Comparison of ENCODE assay signal across 13 cellular contexts in genomic region chr12:70255311-70255710, GRCh38. TPM values are rescaled to one million over a fixed set of nuclear protein-coding genes. Genes with fewer than 3 reads are reported as not detected.
DNase-seq lines count a peak whose midpoint lies in the region; ATAC-seq and TF ChIP-seq lines count a peak whose summit lies in the region.
"Had no signal": no experiment of that assay in that cellular context is flagged by ENCODE, and none has a peak within 500 bp of the region (broad histone marks: within the 10 kb centered on the region; RNA-seq: fewer than 3 reads in every experiment).

No MANE protein-coding gene starts in this region.

- POLR2A ChIA-PET in RWPE1 (lab: Yijun Ruan, JAX; ENCODE audit: low non-redundant PET): no interaction called here

- CTCF ChIA-PET in RWPE1 (lab: Yijun Ruan, JAX): no interaction called here

- no peak overlapping the region for H3K4me3 ChIP-seq in fibroblast of mammary gland (ENCODE audit: control insufficient read depth, low read depth, low read length)
- H3K4me3 ChIP-seq in rectal smooth muscle tissue (ENCODE audit: low read length): no peak overlapping the region
- H3K4me3 ChIP-seq in upper lobe of left lung: no peak overlapping the region
- H3K4me3 ChIP-seq: dorsolateral prefrontal cortex, heart right ventricle had no signal

- WGBS in upper lobe of left lung, 2 donors: 62 to 64% methylated on average over 3 of the region's 3 CpGs

- TF ChIP-seq CTCF in fibroblast of mammary gland (conservative IDR thresholded peaks at IDR 0.05; ENCODE audit: control insufficient read depth, insufficient read depth, low read depth, low read length): no peak
- no peak for TF ChIP-seq CTCF in upper lobe of left lung (IDR thresholded peaks at IDR 0.05)
- TF ChIP-seq CTCF in RWPE1 (conservative IDR thresholded peaks at IDR 0.05; ENCODE audit: low read depth): no peak

- TF ChIP-seq POLR2A in upper lobe of left lung (IDR thresholded peaks at IDR 0.05): no peak

- H3K27me3 ChIP-seq in rectal smooth muscle tissue (ENCODE audit: control insufficient read depth, insufficient read depth, low read length) (no peaks in the 10 kb centered on the region), upper lobe of left lung (no peaks in the 10 kb centered on the region)
- H3K27me3 ChIP-seq: dorsolateral prefrontal cortex, heart right ventricle had no signal

- DNase-seq in GM03348 (ENCODE audit: low spot score): peak; percentile 39
- DNase-seq in fibroblast of mammary gland (ENCODE audit: low read depth): peak; percentile 40
- no peak for DNase-seq in upper lobe of left lung
- DNase-seq in RWPE1 (ENCODE audit: low spot score): no peak
- no peak for DNase-seq in hypothalamus (lab: John Stamatoyannopoulos, UW)
- DNase-seq: activated effector memory CD4-positive, alpha-beta T cell treated with anti-CD3 and anti-CD28 coated beads, Interleukin-2, amount 50 U/mL, for 16 hours; dorsolateral prefrontal cortex; heart right ventricle; NCI-H510A had no signal

- H3K27ac ChIP-seq in rectal smooth muscle tissue (ENCODE audit: low read depth, low read length): peak overlapping the region; percentile 47
- H3K27ac ChIP-seq in upper lobe of left lung: no peak overlapping the region
- no peak overlapping the region for H3K27ac ChIP-seq in RWPE1

- no peak overlapping the region for H3K9ac ChIP-seq in rectal smooth muscle tissue (ENCODE audit: low read length)

- no peaks in the 10 kb centered on the region for H3K9me3 ChIP-seq in upper lobe of left lung
- H3K9me3 ChIP-seq: heart right ventricle had no signal

- H3K4me1 ChIP-seq in rectal smooth muscle tissue (ENCODE audit: control insufficient read depth, insufficient read depth, low read length): peaks cover 12% of the 10 kb centered on the region
- peaks cover 12 to 37% (median 34%) of the 10 kb centered on the region in 4 donors for H3K4me1 ChIP-seq in upper lobe of left lung

- TF ChIP-seq EP300 in upper lobe of left lung (IDR thresholded peaks at IDR 0.05): no peak

- H3K36me3 ChIP-seq in rectal smooth muscle tissue (ENCODE audit: control insufficient read depth, insufficient read depth, low read length): no peaks in the 10 kb centered on the region
- no peaks in the 10 kb centered on the region for H3K36me3 ChIP-seq in upper lobe of left lung

- ATAC-seq in SK-N-SH treated with all-trans-retinoic acid at 6 μM for 48 hours: peak; percentile 79
- ATAC-seq in upper lobe of left lung (ENCODE audit: low FRiP score in 2 of 2): no peak
- ATAC-seq in GM18873 (IDR thresholded peaks at IDR 0.05; ENCODE audit: low FRiP score, unreplicated experiment): no peak
- ATAC-seq: sciatic nerve had no signal

TF ChIP-seq in SK-N-SH treated with all-trans-retinoic acid at 6 μM for 48 hours, 23 proteins besides CTCF, POLR2A, EP300 and RAD21:
- TF ChIP-seq ZNF70 (CRISPR knock-in tag; IDR thresholded peaks at IDR 0.05) (no peak), PPARA (CRISPR knock-in tag; IDR thresholded peaks at IDR 0.05; ENCODE audit: borderline replicate concordance) (no peak), ZC3H10 (CRISPR knock-in tag; IDR thresholded peaks at IDR 0.05) (no peak), POU6F1 (CRISPR knock-in tag; IDR thresholded peaks at IDR 0.05; ENCODE audit: borderline replicate concordance, low read depth) (no peak), TSHZ2 (CRISPR knock-in tag; IDR thresholded peaks at IDR 0.05) (no peak), OSR1 (CRISPR knock-in tag; IDR thresholded peaks at IDR 0.05) (no peak), ZFP3 (CRISPR knock-in tag; IDR thresholded peaks at IDR 0.05) (no peak), GLIS3 (CRISPR knock-in tag; IDR thresholded peaks at IDR 0.05) (no peak), ESRRG (CRISPR knock-in tag; IDR thresholded peaks at IDR 0.05) (no peak), RARB (CRISPR knock-in tag; IDR thresholded peaks at IDR 0.05) (no peak), BACH2 (CRISPR knock-in tag; IDR thresholded peaks at IDR 0.05; ENCODE audit: borderline replicate concordance) (no peak), ARNTL (CRISPR knock-in tag; IDR thresholded peaks at IDR 0.05; ENCODE audit: borderline replicate concordance, low read depth) (no peak)

RNA-seq across cellular contexts. Expression of gene CNOT2, which starts 12.1 kb away (rescaled TPM):
- 100 to 1,000 TPM in 3 of 6 donors, 10 to 100 TPM in 3; 44.1 to 188 (median 98.7) TPM for total RNA-seq in upper lobe of left lung

Comparison
In these comparisons a context has a peak if more than half of its experiments do, and no peak if none do; other contexts are left out.
1. DNase-seq: peak in GM03348 (single experiment) and fibroblast of mammary gland (single experiment); none in upper lobe of left lung (0 of 2), RWPE1 (single experiment) and hypothalamus (0 of 51).